Comparison of ENCODE assay signal across 11 cellular contexts in the genomic region with DNA sequence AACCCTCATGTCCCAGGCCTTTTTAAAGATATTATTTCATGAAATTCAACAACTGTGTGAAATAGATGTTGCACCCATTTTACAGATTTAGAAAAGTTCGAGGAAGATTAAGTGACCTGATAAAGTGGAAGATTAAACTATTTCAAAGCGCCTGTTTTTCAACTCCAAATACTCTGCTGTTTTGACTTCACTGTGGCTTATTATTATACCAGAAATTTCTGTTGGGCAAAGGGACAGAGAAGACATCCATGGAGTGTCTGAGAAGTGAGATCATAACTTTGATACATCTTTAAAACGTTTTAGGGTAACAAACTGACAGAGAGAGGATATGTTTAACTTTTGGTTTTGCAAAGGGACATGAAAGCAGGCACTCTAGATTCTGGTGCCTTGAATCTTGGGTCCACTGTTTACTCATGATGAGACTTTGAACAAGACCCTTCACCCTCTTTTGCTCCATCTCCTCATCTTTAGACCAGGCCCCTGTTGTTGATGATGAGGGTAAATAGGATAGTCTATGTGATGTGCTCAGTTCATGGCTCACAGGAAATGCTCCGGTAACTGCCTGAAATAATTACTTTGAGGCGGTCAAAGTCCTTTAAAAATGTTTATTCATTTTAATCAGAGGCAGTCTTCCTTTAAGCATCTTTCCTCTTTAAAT.
"Had no signal": no experiment of that assay in that cellular context is flagged by ENCODE, and none has a peak within 500 bp of the region (broad histone marks: within the 10 kb centered on the region; RNA-seq: fewer than 3 reads in every experiment).

No MANE protein-coding gene starts in this region.

- H3K27ac ChIP-seq: GM23248 had no signal

- H2AFZ ChIP-seq: GM23248, GM23338 had no signal

- H3K4me3 ChIP-seq: GM23248, GM23338, HAP-1 had no signal

- FAIRE-seq: H1, H54 had no signal

- DNase-seq: GM23248, GOT3, H7, H9, HCEC 1CT, HFFc6 had no signal

- ATAC-seq: GM23338, HCT116 had no signal

- H3K4me2 ChIP-seq: GM23338 had no signal

- H3K9me3 ChIP-seq: HAP-1 had no signal

- H3K9ac ChIP-seq: GM23248 had no signal

- H3K36me3 ChIP-seq: HAP-1 had no signal

- H3K4me1 ChIP-seq: HAP-1 had no signal
